In genomic region chr15:82045179-82045891, GRCh38 we compare ENCODE assay signal across 1 cellular context.
TF ChIP-seq lines count a peak whose summit lies in the region.

No MANE protein-coding gene starts in this region.

TF ChIP-seq in K562, 482 proteins besides CTCF, POLR2A, EP300 and RAD21 (continued from another document and continues in another):
- TF ChIP-seq THAP12 (CRISPR knock-in tag; IDR thresholded peaks at IDR 0.05) (peak; percentile 52; the same call in 1 of the 2 replicates), SOX6 (IDR thresholded peaks at IDR 0.05) (no peak), UBTF (IDR thresholded peaks at IDR 0.05; ENCODE audit: borderline replicate concordance in 1 of 2, low read depth in 2 of 2, low read length in 2 of 2) (peak; percentile 68 to 84; a peak in 3 of 4 replicates), HSF4 (CRISPR knock-in tag; IDR thresholded peaks at IDR 0.05; ENCODE audit: borderline replicate concordance) (no peak), RB1 (IDR thresholded peaks at IDR 0.05; ENCODE audit: low read depth) (peak; percentile 44; the same call in 1 of the 2 replicates), ZFP1 (CRISPR knock-in tag; IDR thresholded peaks at IDR 0.05) (no peak), ZNF668 (CRISPR knock-in tag; IDR thresholded peaks at IDR 0.05) (no peak), GABPA (tag; conservative IDR thresholded peaks at IDR 0.05; ENCODE audit: low read depth) (no peak), KAT8 (IDR thresholded peaks at IDR 0.05; ENCODE audit: low read depth) (no peak), NCOA1 (IDR thresholded peaks at IDR 0.05; ENCODE audit: low read depth) (no peak), ARID2 (IDR thresholded peaks at IDR 0.05) (no peak), XRCC4 (IDR thresholded peaks at IDR 0.05; ENCODE audit: extremely low read depth, insufficient read depth, insufficient read length) (no peak), AFF1 (IDR thresholded peaks at IDR 0.05; ENCODE audit: low read depth in 1 of 2, partially characterized antibody in 2 of 2) (no peak), PRMT5 (CRISPR knock-in tag; IDR thresholded peaks at IDR 0.05) (no peak), ZBTB5 (IDR thresholded peaks at IDR 0.05) (no peak), SNIP1 (IDR thresholded peaks at IDR 0.05; ENCODE audit: low read depth) (no peak), ZKSCAN1 (IDR thresholded peaks at IDR 0.05; ENCODE audit: low read depth, low read length) (no peak), ZNF232 (CRISPR knock-in tag; IDR thresholded peaks at IDR 0.05) (no peak), MEF2A (IDR thresholded peaks at IDR 0.05; ENCODE audit: control insufficient read depth, low read depth, low read length) (no peak), MCM3 (IDR thresholded peaks at IDR 0.05) (no peak), ZNF175 (CRISPR knock-in tag; IDR thresholded peaks at IDR 0.05; ENCODE audit: low read depth) (no peak), TFAP4 (CRISPR knock-in tag; IDR thresholded peaks at IDR 0.05; ENCODE audit: borderline replicate concordance) (no peak; the same call in 1 of the 2 replicates), CSDE1 (IDR thresholded peaks at IDR 0.05) (no peak), SIN3B (IDR thresholded peaks at IDR 0.05; ENCODE audit: low read depth) (no peak), ZNF280A (IDR thresholded peaks at IDR 0.05; ENCODE audit: low read depth, partially characterized antibody) (no peak), ZNF57 (CRISPR knock-in tag; IDR thresholded peaks at IDR 0.05) (no peak), LCOR (CRISPR knock-in tag; IDR thresholded peaks at IDR 0.05) (no peak), ZSCAN29 (IDR thresholded peaks at IDR 0.05) (no peak), CXXC5 (CRISPR knock-in tag; IDR thresholded peaks at IDR 0.05) (peak; percentile 15; the same call in 1 of the 2 replicates), KLF13 (tag; IDR thresholded peaks at IDR 0.05; ENCODE audit: borderline replicate concordance, low read depth) (no peak), EHMT2 (IDR thresholded peaks at IDR 0.05) (no peak), ZNF165 (CRISPR knock-in tag; IDR thresholded peaks at IDR 0.05; ENCODE audit: borderline replicate concordance) (no peak), HMBOX1 (IDR thresholded peaks at IDR 0.05) (no peak), ZNF217 (CRISPR knock-in tag; IDR thresholded peaks at IDR 0.05) (no peak), ATF7 (IDR thresholded peaks at IDR 0.05) (peak; percentile 31; the same call in 1 of the 2 replicates), MAFK (IDR thresholded peaks at IDR 0.05; ENCODE audit: low read length) (no peak), ID3 (CRISPR knock-in tag; IDR thresholded peaks at IDR 0.05) (no peak), ID3 (tag; IDR thresholded peaks at IDR 0.05) (0 out of 2 replicates have a peak, but pooled peaks have one; percentile 50), KLF16 (IDR thresholded peaks at IDR 0.05) (no peak), MXI1 (IDR thresholded peaks at IDR 0.05; ENCODE audit: low read depth, low read length) (no peak), CEBPG (CRISPR knock-in tag; IDR thresholded peaks at IDR 0.05) (no peak), CEBPG (tag; conservative IDR thresholded peaks at IDR 0.05 in 1 of 2, IDR thresholded peaks at IDR 0.05 in 1 of 2) (no peak), E2F4 (CRISPR knock-in tag; IDR thresholded peaks at IDR 0.05; ENCODE audit: low read depth) (no peak), TAF7 (tag; IDR thresholded peaks at IDR 0.05) (no peak), ZNF121 (CRISPR knock-in tag; conservative IDR thresholded peaks at IDR 0.05) (no peak), LEF1 (IDR thresholded peaks at IDR 0.05) (no peak), TCF3 (CRISPR knock-in tag; IDR thresholded peaks at IDR 0.05) (no peak)
